In genomic region chr5:60161340-60161934, GRCh38 we compare ENCODE assay signal across 8 cellular contexts.
DNase-seq lines count a peak whose midpoint lies in the region; ATAC-seq and TF ChIP-seq lines count a peak whose summit lies in the region.

No MANE protein-coding gene starts in this region.

- H3K9me3 ChIP-seq in WERI-Rb-1 (ENCODE audit: severe bottlenecking): no peaks in the 10 kb centered on the region

- no peak overlapping the region for H3K4me3 Mint-ChIP-seq in Calu3 (ENCODE audit: low read depth, unreplicated experiment)

- BruUV-seq in Calu3 (replicated peaks; lab: Mats Ljungman, UMichigan): no TSS peak

- DNase-seq in Calu3 (peak; percentile 25), HuH-7.5 (ENCODE audit: low spot score) (peak; percentile 9), WERI-Rb-1 (no peak), medulla oblongata (ENCODE audit: extremely low spot score) (peak; percentile 10), lower leg skin (ENCODE audit: low spot score in 2 of 2) (no peak), caudate nucleus (lab: John Stamatoyannopoulos, UW) (no peak), HK-2 (ENCODE audit: unreplicated experiment) (no peak)

- no peaks in the 10 kb centered on the region for H3K9me3 Mint-ChIP-seq in Calu3 (ENCODE audit: low read depth, unreplicated experiment)

- TF ChIP-seq POLR2A in lower leg skin (IDR thresholded peaks at IDR 0.05): no peak

- 63 to 69% methylated on average over 3 of the region's 3 CpGs for WGBS in lower leg skin, 2 donors

- no peaks in the 10 kb centered on the region for H3K4me1 Mint-ChIP-seq in Calu3 (ENCODE audit: low read depth, unreplicated experiment)

- peak; percentile 82 for ATAC-seq in GM19372 (IDR thresholded peaks at IDR 0.05; ENCODE audit: low read depth, unreplicated experiment)

- intact Hi-C loops in Calu3 (cut with micrococcal nuclease; ENCODE audit: unreplicated experiment) (loop anchor here (1.0 to 5.0 kb wide), 3 partner anchors 126 to 351 kb away; no protein-coding TSS in a partner anchor), lower leg skin (cut with DNase I; ENCODE audit: low total_unique reads) (no loop called here)

- TF ChIP-seq CTCF in Calu3 (IDR thresholded peaks at IDR 0.05; ENCODE audit: unreplicated experiment) (peak; percentile 40), WERI-Rb-1 (IDR thresholded peaks at IDR 0.05; ENCODE audit: low read depth, low read length) (peak; percentile 34; the same call in 1 of the 2 replicates), lower leg skin (IDR thresholded peaks at IDR 0.05) (no peak)

- no peaks in the 10 kb centered on the region for H3K36me3 ChIP-seq in WERI-Rb-1

- H3K27me3 Mint-ChIP-seq in Calu3 (ENCODE audit: unreplicated experiment): no peaks in the 10 kb centered on the region

- CTCF ChIA-PET in Calu3 (lab: Charles Lee): no interaction called here

- no peak overlapping the region for H3K4me3 ChIP-seq in WERI-Rb-1 (ENCODE audit: low read depth, low read length)
- no peak overlapping the region for H3K4me3 ChIP-seq in lower leg skin (ENCODE audit: low read depth, poor library complexity, severe bottlenecking)

- H3K27ac ChIP-seq in WERI-Rb-1: no peak overlapping the region
- no peak overlapping the region for H3K27ac ChIP-seq in caudate nucleus (ENCODE audit: low read depth, low read length)

- no peak overlapping the region for H3K27ac Mint-ChIP-seq in Calu3 (ENCODE audit: unreplicated experiment)

- H3K27me3 ChIP-seq in WERI-Rb-1 (ENCODE audit: insufficient read depth, low read depth, severe bottlenecking): no peaks in the 10 kb centered on the region

- no peaks in the 10 kb centered on the region for H3K36me3 Mint-ChIP-seq in Calu3 (ENCODE audit: insufficient read depth, unreplicated experiment)

Comparison
In these comparisons a context has a peak if more than half of its experiments do, and no peak if none do; other contexts are left out.
1. DNase-seq: peak in Calu3 (single experiment), HuH-7.5 (single experiment) and medulla oblongata (single experiment); none in WERI-Rb-1 (single experiment), lower leg skin (0 of 2), caudate nucleus (0 of 61) and HK-2 (single experiment).
2. CTCF ChIP-seq: peak in Calu3 (single experiment) and WERI-Rb-1 (single experiment); none in lower leg skin (0 of 3).